ENCODE assay signal across 25 cellular contexts in the genomic region with DNA sequence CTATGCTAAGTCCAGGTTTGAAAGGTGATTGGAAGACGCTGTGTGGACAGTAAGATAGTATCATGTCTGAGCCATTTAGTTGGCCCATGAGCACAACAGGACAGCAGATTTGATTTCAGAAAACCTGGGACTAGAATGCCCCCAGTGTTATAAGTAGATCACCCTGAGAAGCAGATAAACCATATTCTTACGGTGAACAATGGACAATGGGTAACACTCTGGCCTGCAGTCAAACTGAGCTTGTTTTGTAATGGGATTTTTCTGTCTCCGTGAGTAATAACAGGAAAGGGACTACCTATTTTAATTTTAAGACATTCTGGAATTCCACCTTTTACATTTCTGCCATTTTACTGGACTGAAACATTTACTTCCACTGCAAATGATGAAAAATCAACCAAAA.
A peak's percentile ranks its signal among the peaks of the same experiment; 100 is the strongest.
DNase-seq lines count a peak whose midpoint lies in the region; ATAC-seq and TF ChIP-seq lines count a peak whose summit lies in the region.
"Had no signal": no experiment of that assay in that cellular context is flagged by ENCODE, and none has a peak within 500 bp of the region (broad histone marks: within the 10 kb centered on the region; RNA-seq: fewer than 3 reads in every experiment).

No MANE protein-coding gene starts in this region.

- H3K4me3 Mint-ChIP-seq in endothelial cell (ENCODE audit: unreplicated experiment) (no peak overlapping the region), type B pancreatic cell (no peak overlapping the region)
- H3K4me3 Mint-ChIP-seq: activated CD4-positive, alpha-beta T cell treated with anti-CD3 and anti-CD28 coated beads for 36 hours; activated T-cell treated with anti-CD3 and anti-CD28 coated beads, Interleukin-2, amount 50 U/mL, for 24 hours; nephron progenitor cell; T-helper 2 cell treated with Interferon-gamma antibody and Interleukin-4, amounts not matched to agents 5 μg/mL and 100 μg/mL, for 36 hours had no signal

- H3K36me3 ChIP-seq in RWPE2 (ENCODE audit: low read depth): peaks cover 1% of the 10 kb centered on the region; the same call in 1 of the 2 replicates
- H3K36me3 ChIP-seq: HAP-1, upper lobe of left lung had no signal

- H3K4me1 Mint-ChIP-seq in endothelial cell (ENCODE audit: unreplicated experiment) (peaks cover 37% of the 10 kb centered on the region), type B pancreatic cell (ENCODE audit: unreplicated experiment) (peaks cover 5% of the 10 kb centered on the region)
- H3K4me1 Mint-ChIP-seq: nephron progenitor cell had no signal

- H3K4me1 ChIP-seq in RWPE2 (ENCODE audit: insufficient read depth, poor library complexity, severe bottlenecking): peaks cover 88% of the 10 kb centered on the region
- H3K4me1 ChIP-seq: HAP-1, upper lobe of left lung had no signal

- peaks cover 1% of the 10 kb centered on the region for H3K36me3 Mint-ChIP-seq in endothelial cell (ENCODE audit: low read depth, unreplicated experiment)
- no peaks in the 10 kb centered on the region for H3K36me3 Mint-ChIP-seq in type B pancreatic cell

- H3K4me3 ChIP-seq in RWPE2 (ENCODE audit: severe bottlenecking): no peak overlapping the region
- H3K4me3 ChIP-seq: body of pancreas, HAP-1, smooth muscle cell, upper lobe of left lung had no signal

- H3K27ac Mint-ChIP-seq in endothelial cell (ENCODE audit: unreplicated experiment) (peak overlapping the region; percentile 23), type B pancreatic cell (no peak overlapping the region)
- H3K27ac Mint-ChIP-seq: activated CD4-positive, alpha-beta T cell treated with anti-CD3 and anti-CD28 coated beads for 36 hours; activated T-cell treated with anti-CD3 and anti-CD28 coated beads, Interleukin-2, amount 50 U/mL, for 24 hours; nephron progenitor cell; T-helper 2 cell treated with Interferon-gamma antibody and Interleukin-4, amounts not matched to agents 5 μg/mL and 100 μg/mL, for 36 hours had no signal

- no peaks in the 10 kb centered on the region for H3K9me3 Mint-ChIP-seq in endothelial cell (ENCODE audit: unreplicated experiment)
- H3K9me3 Mint-ChIP-seq in type B pancreatic cell: no peaks in the 10 kb centered on the region
- H3K9me3 Mint-ChIP-seq: activated T-cell treated with anti-CD3 and anti-CD28 coated beads, Interleukin-2, amount 50 U/mL, for 24 hours; nephron progenitor cell; T-helper 2 cell treated with Interferon-gamma antibody and Interleukin-4, amounts not matched to agents 5 μg/mL and 100 μg/mL, for 36 hours had no signal

- TF ChIP-seq CTCF in RWPE2 (IDR thresholded peaks at IDR 0.05; ENCODE audit: poor library complexity, severe bottlenecking): no peak
- TF ChIP-seq CTCF in endothelial cell (IDR thresholded peaks at IDR 0.05; ENCODE audit: unreplicated experiment): no peak
- TF ChIP-seq CTCF in type B pancreatic cell (conservative IDR thresholded peaks at IDR 0.05): no peak

- DNase-seq in Ammon's horn (ENCODE audit: low spot score): peak; percentile 71
- no peak for DNase-seq in RWPE2 (ENCODE audit: low spot score)
- DNase-seq in endothelial cell (ENCODE audit: low spot score): no peak
- DNase-seq in medulla oblongata (ENCODE audit: extremely low spot score): peak; percentile 79
- DNase-seq in type B pancreatic cell (ENCODE audit: extremely low spot score, unreplicated experiment): no peak
- DNase-seq in activated effector memory CD4-positive, alpha-beta T cell treated with Interleukin-2 at 50 U/mL for 16 hours: no peak
- no peak for DNase-seq in NCI-H2107 treated with DMSO at 0.1 percent for 48 hours (lab: John Stamatoyannopoulos, UW; ENCODE audit: unreplicated experiment)
- DNase-seq: activated CD4-positive, alpha-beta T cell treated with anti-CD3 and anti-CD28 coated beads for 36 hours; activated T-cell treated with anti-CD3 and anti-CD28 coated beads, Interleukin-2, amount 50 U/mL, for 24 hours; body of pancreas; COR-L47; DMS79 treated with DMSO at 0.1 percent for 48 hours; islet precursor cell; KG1; NCI-H1436; NCI-H2107; NCI-H446 treated with DMSO at 0.1 percent for 48 hours; nephron progenitor cell; Right ventricle myocardium superior; stimulated activated CD4-positive, alpha-beta T cell treated with anti-CD3 and anti-CD28 coated beads, Interleukin-1b, Interleukin-23, amount 100 ng/mL, for 48 hours; upper lobe of left lung had no signal

- no peaks in the 10 kb centered on the region for H3K27me3 ChIP-seq in RWPE2 (ENCODE audit: insufficient read depth, poor library complexity, severe bottlenecking)
- H3K27me3 ChIP-seq: body of pancreas, upper lobe of left lung had no signal

- ATAC-seq in RWPE2 (ENCODE audit: low read depth): no peak
- ATAC-seq in HG03342 (IDR thresholded peaks at IDR 0.05; ENCODE audit: unreplicated experiment): no peak
- ATAC-seq: activated CD4-positive, alpha-beta T cell treated with anti-CD3 and anti-CD28 coated beads for 36 hours; body of pancreas had no signal

- H3K27me3 Mint-ChIP-seq in endothelial cell (ENCODE audit: unreplicated experiment) (peaks cover under 1% of the 10 kb centered on the region), type B pancreatic cell (no peaks in the 10 kb centered on the region)
- H3K27me3 Mint-ChIP-seq: activated T-cell treated with anti-CD3 and anti-CD28 coated beads, Interleukin-2, amount 50 U/mL, for 24 hours had no signal

- H3K27ac ChIP-seq in RWPE2 (ENCODE audit: poor library complexity, severe bottlenecking): peak overlapping the region; percentile 79
- H3K27ac ChIP-seq: upper lobe of left lung had no signal

- no peaks in the 10 kb centered on the region for H3K9me3 ChIP-seq in RWPE2 (ENCODE audit: severe bottlenecking)
- H3K9me3 ChIP-seq: body of pancreas, HAP-1, upper lobe of left lung had no signal

Comparison
In these comparisons a context has a peak if more than half of its experiments do, and no peak if none do; other contexts are left out.
1. DNase-seq: peak in Ammon's horn (single experiment) and medulla oblongata (single experiment); none in RWPE2 (single experiment), endothelial cell (single experiment), type B pancreatic cell (single experiment), activated effector memory CD4-positive, alpha-beta T cell treated with Interleukin-2 at 50 U/mL for 16 hours (single experiment) and NCI-H2107 treated with DMSO at 0.1 percent for 48 hours (single experiment).